18 cellular contexts compared by ENCODE assay signal in genomic region chr3:67196677-67197076, GRCh38.
DNase-seq lines count a peak whose midpoint lies in the region; ATAC-seq and TF ChIP-seq lines count a peak whose summit lies in the region.
"Had no signal": no experiment of that assay in that cellular context is flagged by ENCODE, and none has a peak within 500 bp of the region (broad histone marks: within the 10 kb centered on the region; RNA-seq: fewer than 3 reads in every experiment).

No MANE protein-coding gene starts in this region.

- H3K36me3 Mint-ChIP-seq in activated naive CD4-positive, alpha-beta T cell treated with anti-CD3 and anti-CD28 coated beads, Interleukin-2, amount 10 ng/mL, durations not matched to agents 7 days and 5 days: no peaks in the 10 kb centered on the region
- H3K36me3 Mint-ChIP-seq: CD8-positive, alpha-beta T cell; IgD-negative memory B cell had no signal

- no peaks in the 10 kb centered on the region for H3K27me3 ChIP-seq in neural cell (ENCODE audit: insufficient read depth, low read depth, low read length)
- H3K27me3 ChIP-seq: BLaER1 treated with 17β-estradiol and CSF1 and Interleukin-3, amounts not matched to agents 10 nM and 100 nM had no signal

- ATAC-seq in HG03045 (IDR thresholded peaks at IDR 0.05; ENCODE audit: unreplicated experiment) (no peak), HG03520 (IDR thresholded peaks at IDR 0.05; ENCODE audit: unreplicated experiment) (no peak)
- ATAC-seq: CD8-positive, alpha-beta T cell; GM12878; HepG2 had no signal

- H3K4me3 Mint-ChIP-seq in activated naive CD4-positive, alpha-beta T cell treated with anti-CD3 and anti-CD28 coated beads, Interleukin-2, amount 10 ng/mL, durations not matched to agents 7 days and 5 days: no peak overlapping the region
- H3K4me3 Mint-ChIP-seq: B cell; CD8-positive, alpha-beta T cell; H9; IgD-negative memory B cell had no signal

- no peaks in the 10 kb centered on the region for H3K27me3 Mint-ChIP-seq in activated naive CD4-positive, alpha-beta T cell treated with anti-CD3 and anti-CD28 coated beads, Interleukin-2, amount 10 ng/mL, durations not matched to agents 7 days and 5 days
- H3K27me3 Mint-ChIP-seq: B cell, IgD-negative memory B cell had no signal

- H2AFZ ChIP-seq in neural cell (ENCODE audit: low read depth, low read length): no peak overlapping the region

- no peaks in the 10 kb centered on the region for H3K9me3 Mint-ChIP-seq in activated naive CD4-positive, alpha-beta T cell treated with anti-CD3 and anti-CD28 coated beads, Interleukin-2, amount 10 ng/mL, durations not matched to agents 7 days and 5 days
- H3K9me3 Mint-ChIP-seq: CD8-positive, alpha-beta T cell; H9 had no signal

- H4K20me1 ChIP-seq in neural cell (ENCODE audit: insufficient read depth): no peaks in the 10 kb centered on the region
- H4K20me1 ChIP-seq: BLaER1 treated with 17β-estradiol and CSF1 and Interleukin-3, amounts not matched to agents 10 nM and 100 nM had no signal

- TF ChIP-seq EP300 in neural cell (conservative IDR thresholded peaks at IDR 0.05; ENCODE audit: poor library complexity, severe bottlenecking): no peak

- no peak overlapping the region for H3K9ac ChIP-seq in neural cell (ENCODE audit: low read length)
- H3K9ac ChIP-seq: BLaER1 treated with 17β-estradiol and CSF1 and Interleukin-3, amounts not matched to agents 10 nM and 100 nM had no signal

- TF ChIP-seq RAD21 in neural cell (conservative IDR thresholded peaks at IDR 0.05): no peak

- no peak for TF ChIP-seq CTCF in neural cell (IDR thresholded peaks at IDR 0.05; ENCODE audit: poor library complexity, severe bottlenecking)

- CTCF ChIA-PET in activated naive CD4-positive, alpha-beta T cell treated with anti-CD3 and anti-CD28 coated beads, Interleukin-2, amount 10 ng/mL, durations not matched to agents 7 days and 5 days (lab: Charles Lee): no interaction called here

- no peaks in the 10 kb centered on the region for H3K36me3 ChIP-seq in neural cell (ENCODE audit: insufficient read depth, low read length)
- H3K36me3 ChIP-seq: BLaER1 treated with 17β-estradiol and CSF1 and Interleukin-3, amounts not matched to agents 10 nM and 100 nM had no signal

- DNase-seq in COR-L47 (lab: John Stamatoyannopoulos, UW) (peak; percentile 16), NCI-H1417 (lab: John Stamatoyannopoulos, UW) (peak in 2 of 3 experiments; percentile 52 to 78), NCI-H2227 (lab: John Stamatoyannopoulos, UW; ENCODE audit: unreplicated experiment) (peak; percentile 54)
- no peak for DNase-seq in activated naive CD4-positive, alpha-beta T cell treated with anti-CD3 and anti-CD28 coated beads, Interleukin-2, amount 10 ng/mL, durations not matched to agents 7 days and 5 days
- DNase-seq: CD8-positive, alpha-beta T cell; DMS 273 treated with DMSO at 0.1 percent for 48 hours; DMS53; DND-41; EL; H9 had no signal

- H3K9me2 ChIP-seq in neural cell (ENCODE audit: insufficient read depth, low read length): no peaks in the 10 kb centered on the region

- H3K9me3 ChIP-seq in neural cell (ENCODE audit: low read length): no peaks in the 10 kb centered on the region
- H3K9me3 ChIP-seq: BLaER1 treated with 17β-estradiol and CSF1 and Interleukin-3, amounts not matched to agents 10 nM and 100 nM had no signal

- H3F3A ChIP-seq in neural cell (ENCODE audit: insufficient read depth, low read length, poor library complexity, severe bottlenecking): no peaks in the 10 kb centered on the region

- no peak overlapping the region for H3K4me2 ChIP-seq in neural cell (ENCODE audit: low read length)
- H3K4me2 ChIP-seq: BLaER1 treated with 17β-estradiol and CSF1 and Interleukin-3, amounts not matched to agents 10 nM and 100 nM had no signal

- no peak overlapping the region for H3K4me3 ChIP-seq in neural cell (ENCODE audit: low read length)
- H3K4me3 ChIP-seq: BLaER1 treated with 17β-estradiol and CSF1 and Interleukin-3, amounts not matched to agents 10 nM and 100 nM; GM12878 had no signal

- peak overlapping the region; percentile 33 for H3K27ac ChIP-seq in neural cell (ENCODE audit: low read length)
- H3K27ac ChIP-seq: BLaER1 treated with 17β-estradiol and CSF1 and Interleukin-3, amounts not matched to agents 10 nM and 100 nM had no signal

- H3K79me2 ChIP-seq in neural cell (replicated peaks; ENCODE audit: insufficient read depth, low read length): no peaks in the 10 kb centered on the region

- H3K4me1 Mint-ChIP-seq in activated naive CD4-positive, alpha-beta T cell treated with anti-CD3 and anti-CD28 coated beads, Interleukin-2, amount 10 ng/mL, durations not matched to agents 7 days and 5 days: no peaks in the 10 kb centered on the region
- H3K4me1 Mint-ChIP-seq: B cell had no signal

- H3K27ac Mint-ChIP-seq in activated naive CD4-positive, alpha-beta T cell treated with anti-CD3 and anti-CD28 coated beads, Interleukin-2, amount 10 ng/mL, durations not matched to agents 7 days and 5 days: no peak overlapping the region
- H3K27ac Mint-ChIP-seq: B cell; CD8-positive, alpha-beta T cell; H9; IgD-negative memory B cell had no signal

TF ChIP-seq in neural cell, 6 proteins besides CTCF, POLR2A, EP300 and RAD21:
- TF ChIP-seq POLR2AphosphoS5 (IDR thresholded peaks at IDR 0.05): peak; percentile 54
- no peak for TF ChIP-seq EZH2 (IDR thresholded peaks at IDR 0.05; ENCODE audit: borderline replicate concordance, insufficient read depth, low read length, poor library complexity, severe bottlenecking)
- peak; percentile 99 for TF ChIP-seq REST (IDR thresholded peaks at IDR 0.05; ENCODE audit: borderline replicate concordance)
